ENCODE assay signal across 22 cellular contexts in the genomic region with DNA sequence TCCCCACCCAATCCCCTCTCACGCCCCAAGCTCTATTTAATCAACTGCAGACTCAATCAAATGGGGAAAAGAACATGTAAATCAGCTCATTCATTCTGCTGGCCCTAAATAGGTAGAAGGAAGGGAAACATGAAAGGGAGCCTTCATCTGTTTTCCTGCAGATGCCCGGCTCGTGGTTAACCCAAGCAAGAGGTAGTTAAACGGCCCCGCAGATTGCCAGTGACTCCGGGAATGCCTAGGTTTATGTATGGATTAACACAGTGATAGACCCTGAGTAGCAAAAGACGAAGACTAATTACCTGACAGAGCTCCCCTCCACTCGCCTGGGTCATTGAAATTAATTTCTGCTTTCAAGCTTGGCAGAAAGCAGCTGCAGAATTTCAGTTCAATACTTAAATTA.
"Had no signal": no experiment of that assay in that cellular context is flagged by ENCODE, and none has a peak within 500 bp of the region (broad histone marks: within the 10 kb centered on the region; RNA-seq: fewer than 3 reads in every experiment).

No MANE protein-coding gene starts in this region.

- H3K4me3 ChIP-seq: heart right ventricle, pancreas, psoas muscle had no signal

- H3K27me3 ChIP-seq: heart right ventricle, pancreas had no signal

- H3K4me1 ChIP-seq: pancreas, psoas muscle had no signal

- H3K27ac Mint-ChIP-seq: activated CD4-positive, alpha-beta memory T cell treated with anti-CD3 and anti-CD28 coated beads for 36 hours; activated naive CD4-positive, alpha-beta T cell treated with anti-CD3 and anti-CD28 coated beads for 36 hours; activated naive CD8-positive, alpha-beta T cell treated with anti-CD3 and anti-CD28 coated beads, Interleukin-2, amount 10 ng/mL, durations not matched to agents 7 days and 5 days; mesothelial cell of epicardium; natural killer cell treated with Interleukin-12 subunit alpha and Interleukin-12 subunit beta and Interleukin-15 and Interleukin-18, amount 100 ng/mL, for 72 hours; T-helper 1 cell treated with Interleukin-12 subunit alpha and Interleukin-12 subunit beta and Interleukin-4 antibody, amounts not matched to agents 30 μg/mL and 1 μg/mL, for 36 hours had no signal

- H3K9me3 Mint-ChIP-seq: activated CD4-positive, alpha-beta memory T cell treated with anti-CD3 and anti-CD28 coated beads for 36 hours; activated naive CD4-positive, alpha-beta T cell treated with anti-CD3 and anti-CD28 coated beads for 36 hours; natural killer cell treated with Interleukin-12 subunit alpha and Interleukin-12 subunit beta and Interleukin-15 and Interleukin-18, amount 100 ng/mL, for 72 hours; T-helper 1 cell treated with Interleukin-12 subunit alpha and Interleukin-12 subunit beta and Interleukin-4 antibody, amounts not matched to agents 30 μg/mL and 1 μg/mL, for 36 hours had no signal

- H3K36me3 ChIP-seq: heart right ventricle, pancreas had no signal

- H3K9me3 ChIP-seq: heart right ventricle, pancreas, psoas muscle had no signal

- ATAC-seq: heart right ventricle; left ventricle myocardium superior; natural killer cell treated with Interleukin-12 subunit alpha and Interleukin-12 subunit beta and Interleukin-15 and Interleukin-18, amount 100 ng/mL, for 72 hours; pancreas; psoas muscle; right cardiac atrium; stimulated activated naive CD8-positive, alpha-beta T cell treated with anti-CD3 and anti-CD28 coated beads, Interleukin-15, Interleukin-2, amounts not matched to agents 100 U/mL and 50 U/mL, for 24 hours had no signal

- H3K4me3 Mint-ChIP-seq: activated CD4-positive, alpha-beta memory T cell treated with anti-CD3 and anti-CD28 coated beads for 36 hours; activated naive CD4-positive, alpha-beta T cell treated with anti-CD3 and anti-CD28 coated beads for 36 hours; activated naive CD8-positive, alpha-beta T cell treated with anti-CD3 and anti-CD28 coated beads, Interleukin-2, amount 10 ng/mL, durations not matched to agents 7 days and 5 days; mesothelial cell of epicardium; natural killer cell treated with Interleukin-12 subunit alpha and Interleukin-12 subunit beta and Interleukin-15 and Interleukin-18, amount 100 ng/mL, for 72 hours; T-helper 1 cell treated with Interleukin-12 subunit alpha and Interleukin-12 subunit beta and Interleukin-4 antibody, amounts not matched to agents 30 μg/mL and 1 μg/mL, for 36 hours had no signal

- H3K27ac ChIP-seq: heart right ventricle, pancreas, psoas muscle had no signal

- DNase-seq: activated CD4-positive, alpha-beta memory T cell treated with anti-CD3 and anti-CD28 coated beads for 36 hours; activated CD4-positive, alpha-beta T cell treated with anti-CD3 and anti-CD28 coated beads for 4 hours; activated CD4-positive, CD25-positive, alpha-beta regulatory T cell; activated naive CD4-positive, alpha-beta T cell treated with anti-CD3 and anti-CD28 coated beads for 36 hours; activated naive CD8-positive, alpha-beta T cell treated with anti-CD3 and anti-CD28 coated beads, Interleukin-2, amount 10 ng/mL, durations not matched to agents 7 days and 5 days; activated T-cell treated with anti-CD3 and anti-CD28 coated beads, Interleukin-2, amount 50 U/mL, for 48 hours; amniotic stem cell; effector CD4-positive, alpha-beta T cell; erythroblast; foreskin fibroblast; heart right ventricle; left ventricle myocardium superior; mammary epithelial cell; pancreas; psoas muscle; right cardiac atrium; stimulated activated CD4-positive, alpha-beta T cell treated with anti-CD3 and anti-CD28 coated beads, Interleukin-4, amount 100 ng/mL, for 4 hours; stimulated activated naive CD8-positive, alpha-beta T cell treated with anti-CD3 and anti-CD28 coated beads, Interleukin-15, Interleukin-2, amounts not matched to agents 100 U/mL and 50 U/mL, for 24 hours; T1000 had no signal

- H3K36me3 Mint-ChIP-seq: activated naive CD8-positive, alpha-beta T cell treated with anti-CD3 and anti-CD28 coated beads, Interleukin-2, amount 10 ng/mL, durations not matched to agents 7 days and 5 days; mesothelial cell of epicardium; natural killer cell treated with Interleukin-12 subunit alpha and Interleukin-12 subunit beta and Interleukin-15 and Interleukin-18, amount 100 ng/mL, for 72 hours had no signal
